In genomic region chr10:7853892-7854289, GRCh38 we compare ENCODE assay signal across 2 cellular contexts.
TF ChIP-seq lines count a peak whose summit lies in the region.

No MANE protein-coding gene starts in this region.

TF ChIP-seq in A549, 52 proteins besides CTCF, POLR2A, EP300 and RAD21:
- TF ChIP-seq FOXS1 (CRISPR knock-in tag; IDR thresholded peaks at IDR 0.05) (no peak), CEBPB (IDR thresholded peaks at IDR 0.05) (no peak), RCOR1 (IDR thresholded peaks at IDR 0.05; ENCODE audit: low read depth, low read length) (no peak), HOXB5 (CRISPR knock-in tag; IDR thresholded peaks at IDR 0.05) (no peak), EHF (CRISPR knock-in tag; IDR thresholded peaks at IDR 0.05) (no peak), TP53 (CRISPR knock-in tag; IDR thresholded peaks at IDR 0.05) (no peak), MYC (IDR thresholded peaks at IDR 0.05; ENCODE audit: borderline replicate concordance, low read length) (no peak), HMGXB4 (CRISPR knock-in tag; IDR thresholded peaks at IDR 0.05; ENCODE audit: borderline replicate concordance) (no peak), TFCP2L1 (CRISPR knock-in tag; IDR thresholded peaks at IDR 0.05) (no peak), E2F6 (IDR thresholded peaks at IDR 0.05; ENCODE audit: borderline replicate concordance, low read depth) (no peak), GATA3 (IDR thresholded peaks at IDR 0.05; ENCODE audit: borderline replicate concordance) (no peak), HDAC2 (IDR thresholded peaks at IDR 0.05) (no peak), ZFP36 (IDR thresholded peaks at IDR 0.05; ENCODE audit: borderline replicate concordance, partially characterized antibody) (no peak), SMC3 (IDR thresholded peaks at IDR 0.05) (no peak), FOSL2 (IDR thresholded peaks at IDR 0.05) (no peak), FOSL2 (CRISPR knock-in tag; IDR thresholded peaks at IDR 0.05) (no peak), JUN (IDR thresholded peaks at IDR 0.05) (no peak), JUNB (IDR thresholded peaks at IDR 0.05) (no peak), NFE2L2 (conservative IDR thresholded peaks at IDR 0.05; ENCODE audit: low read length) (no peak), SREBF2 (IDR thresholded peaks at IDR 0.05) (no peak)

TF ChIP-seq in GM23338, 12 proteins besides CTCF, POLR2A, EP300 and RAD21:
- TF ChIP-seq EZH2phosphoT487 (IDR thresholded peaks at IDR 0.05; ENCODE audit: unreplicated experiment) (no peak), EZH2 (IDR thresholded peaks at IDR 0.05; ENCODE audit: low read depth, unreplicated experiment) (no peak), NANOG (IDR thresholded peaks at IDR 0.05; ENCODE audit: borderline replicate concordance) (no peak), CREB1 (CRISPR knock-in tag; IDR thresholded peaks at IDR 0.05; ENCODE audit: low read depth) (no peak), ETS1 (IDR thresholded peaks at IDR 0.05) (no peak), ZNF331 (CRISPR knock-in tag; IDR thresholded peaks at IDR 0.05; ENCODE audit: low read depth) (no peak), REST (IDR thresholded peaks at IDR 0.05; ENCODE audit: unreplicated experiment) (no peak), STAT1 (IDR thresholded peaks at IDR 0.05; ENCODE audit: unreplicated experiment) (no peak), ZNF114 (CRISPR knock-in tag; IDR thresholded peaks at IDR 0.05) (no peak), JUNB (IDR thresholded peaks at IDR 0.05; ENCODE audit: unreplicated experiment) (no peak), ZNF462 (CRISPR knock-in tag; IDR thresholded peaks at IDR 0.05) (no peak), POLR2AphosphoS5 (IDR thresholded peaks at IDR 0.05; ENCODE audit: low read depth) (no peak)
